In genomic region chr21:36535618-36536241, GRCh38 we compare ENCODE assay signal across 11 cellular contexts. TPM values are rescaled to one million over a fixed set of nuclear protein-coding genes. Genes with fewer than 3 reads are reported as not detected.
DNase-seq lines count a peak whose midpoint lies in the region; ATAC-seq and TF ChIP-seq lines count a peak whose summit lies in the region.
"Had no signal": no experiment of that assay in that cellular context is flagged by ENCODE, and none has a peak within 500 bp of the region (broad histone marks: within the 10 kb centered on the region; RNA-seq: fewer than 3 reads in every experiment).

No MANE protein-coding gene starts in this region.

- H3K36me3 Mint-ChIP-seq in activated B cell treated with CpG ODN at 0.5 μM for 24 hours (ENCODE audit: low read depth) (no peaks in the 10 kb centered on the region), chondrocyte (ENCODE audit: low read depth) (no peaks in the 10 kb centered on the region)
- H3K36me3 Mint-ChIP-seq in activated T-helper 2 cell treated with anti-CD3 and anti-CD28 coated beads, Interferon-gamma antibody, Interleukin-2, Interleukin-4, amounts not matched to agents 10 μg/mL and 5 μg/mL and 100 μg/mL, durations not matched to agents 14 hours and 24 hours and 36 hours (ENCODE audit: low read depth), result no peaks in the 10 kb centered on the region
- no peaks in the 10 kb centered on the region for H3K36me3 Mint-ChIP-seq in activated CD8-positive, alpha-beta T cell treated with anti-CD3 and anti-CD28 coated beads, Interleukin-2, amount 10 ng/mL, durations not matched to agents 7 days and 5 days (ENCODE audit: low read depth)

- H3K27ac Mint-ChIP-seq in activated B cell treated with CpG ODN at 0.5 μM for 24 hours, result no peak overlapping the region
- no peak overlapping the region for H3K27ac Mint-ChIP-seq in activated T-helper 2 cell treated with anti-CD3 and anti-CD28 coated beads, Interferon-gamma antibody, Interleukin-2, Interleukin-4, amounts not matched to agents 10 μg/mL and 5 μg/mL and 100 μg/mL, durations not matched to agents 14 hours and 24 hours and 36 hours
- H3K27ac Mint-ChIP-seq in activated CD8-positive, alpha-beta T cell treated with anti-CD3 and anti-CD28 coated beads, Interleukin-2, amount 10 ng/mL, durations not matched to agents 7 days and 5 days, result no peak overlapping the region
- no peak overlapping the region for H3K27ac Mint-ChIP-seq in chondrocyte (ENCODE audit: unreplicated experiment)

- H3K4me3 Mint-ChIP-seq in activated B cell treated with CpG ODN at 0.5 μM for 24 hours (no peak overlapping the region), chondrocyte (ENCODE audit: unreplicated experiment) (no peak overlapping the region)
- no peak overlapping the region for H3K4me3 Mint-ChIP-seq in activated T-helper 2 cell treated with anti-CD3 and anti-CD28 coated beads, Interferon-gamma antibody, Interleukin-2, Interleukin-4, amounts not matched to agents 10 μg/mL and 5 μg/mL and 100 μg/mL, durations not matched to agents 14 hours and 24 hours and 36 hours (ENCODE audit: low read depth)
- no peak overlapping the region for H3K4me3 Mint-ChIP-seq in activated CD8-positive, alpha-beta T cell treated with anti-CD3 and anti-CD28 coated beads, Interleukin-2, amount 10 ng/mL, durations not matched to agents 7 days and 5 days

- H3K4me1 Mint-ChIP-seq in activated B cell treated with CpG ODN at 0.5 μM for 24 hours, result peaks cover 2% of the 10 kb centered on the region
- H3K4me1 Mint-ChIP-seq in activated T-helper 2 cell treated with anti-CD3 and anti-CD28 coated beads, Interferon-gamma antibody, Interleukin-2, Interleukin-4, amounts not matched to agents 10 μg/mL and 5 μg/mL and 100 μg/mL, durations not matched to agents 14 hours and 24 hours and 36 hours (ENCODE audit: low read depth), result peaks cover 2% of the 10 kb centered on the region
- no peaks in the 10 kb centered on the region for H3K4me1 Mint-ChIP-seq in activated CD8-positive, alpha-beta T cell treated with anti-CD3 and anti-CD28 coated beads, Interleukin-2, amount 10 ng/mL, durations not matched to agents 7 days and 5 days (ENCODE audit: low read depth)
- H3K4me1 Mint-ChIP-seq in chondrocyte (ENCODE audit: low read depth), result no peaks in the 10 kb centered on the region

- TF ChIP-seq CTCF in activated B cell treated with CpG ODN at 0.5 μM for 24 hours (IDR thresholded peaks at IDR 0.05) (no peak), chondrocyte (IDR thresholded peaks at IDR 0.05) (no peak)

- CTCF ChIA-PET in activated B cell treated with CpG ODN at 0.5 μM for 24 hours (lab: Charles Lee), result no interaction called here
- CTCF ChIA-PET in activated CD8-positive, alpha-beta T cell treated with anti-CD3 and anti-CD28 coated beads, Interleukin-2, amount 10 ng/mL, durations not matched to agents 7 days and 5 days (lab: Charles Lee), result no interaction called here

- intact Hi-C loops in activated B cell treated with CpG ODN at 0.5 μM for 24 hours (cut with micrococcal nuclease), result no loop called here
- intact Hi-C loops in activated T-helper 2 cell treated with anti-CD3 and anti-CD28 coated beads, Interferon-gamma antibody, Interleukin-2, Interleukin-4, amounts not matched to agents 10 μg/mL and 5 μg/mL and 100 μg/mL, durations not matched to agents 14 hours and 24 hours and 36 hours (cut with micrococcal nuclease), result no loop called here

- POLR2A ChIA-PET in activated B cell treated with CpG ODN at 0.5 μM for 24 hours (lab: Charles Lee), result no interaction called here
- POLR2A ChIA-PET in activated CD8-positive, alpha-beta T cell treated with anti-CD3 and anti-CD28 coated beads, Interleukin-2, amount 10 ng/mL, durations not matched to agents 7 days and 5 days (lab: Charles Lee), result no interaction called here

- DNase-seq in activated B cell treated with CpG ODN at 0.5 μM for 24 hours, result no peak
- no peak for DNase-seq in activated T-helper 2 cell treated with anti-CD3 and anti-CD28 coated beads, Interferon-gamma antibody, Interleukin-2, Interleukin-4, amounts not matched to agents 10 μg/mL and 5 μg/mL and 100 μg/mL, durations not matched to agents 14 hours and 24 hours and 36 hours (ENCODE audit: low spot score)
- DNase-seq in activated CD8-positive, alpha-beta T cell treated with anti-CD3 and anti-CD28 coated beads, Interleukin-2, amount 10 ng/mL, durations not matched to agents 7 days and 5 days, result no peak
- DNase-seq in stimulated activated CD4-positive, alpha-beta T cell treated with anti-CD3 and anti-CD28 coated beads, Interleukin-4, amount 100 ng/mL, for 24 hours, result no peak
- no peak for DNase-seq in chondrocyte (ENCODE audit: low spot score)
- DNase-seq: nucleus accumbens had no signal

- H3K9me3 Mint-ChIP-seq in activated B cell treated with CpG ODN at 0.5 μM for 24 hours (no peaks in the 10 kb centered on the region), chondrocyte (ENCODE audit: low read depth) (no peaks in the 10 kb centered on the region)
- H3K9me3 Mint-ChIP-seq in activated T-helper 2 cell treated with anti-CD3 and anti-CD28 coated beads, Interferon-gamma antibody, Interleukin-2, Interleukin-4, amounts not matched to agents 10 μg/mL and 5 μg/mL and 100 μg/mL, durations not matched to agents 14 hours and 24 hours and 36 hours, result no peaks in the 10 kb centered on the region
- no peaks in the 10 kb centered on the region for H3K9me3 Mint-ChIP-seq in activated CD8-positive, alpha-beta T cell treated with anti-CD3 and anti-CD28 coated beads, Interleukin-2, amount 10 ng/mL, durations not matched to agents 7 days and 5 days (ENCODE audit: insufficient read depth)

- ATAC-seq in GM18868 (IDR thresholded peaks at IDR 0.05; ENCODE audit: unreplicated experiment) (peak; percentile 80), GM21423 (IDR thresholded peaks at IDR 0.05; ENCODE audit: unreplicated experiment) (peak; percentile 77), HG03108 (IDR thresholded peaks at IDR 0.05; ENCODE audit: unreplicated experiment) (peak; percentile 79), activated B cell treated with CpG ODN at 0.5 μM for 24 hours (ENCODE audit: low read depth) (peak; percentile 42)
- no peak for ATAC-seq in activated CD8-positive, alpha-beta T cell treated with anti-CD3 and anti-CD28 coated beads, Interleukin-2, amount 10 ng/mL, durations not matched to agents 7 days and 5 days

- H3K27me3 Mint-ChIP-seq in activated B cell treated with CpG ODN at 0.5 μM for 24 hours, result no peaks in the 10 kb centered on the region
- H3K27me3 Mint-ChIP-seq in activated T-helper 2 cell treated with anti-CD3 and anti-CD28 coated beads, Interferon-gamma antibody, Interleukin-2, Interleukin-4, amounts not matched to agents 10 μg/mL and 5 μg/mL and 100 μg/mL, durations not matched to agents 14 hours and 24 hours and 36 hours (ENCODE audit: low read depth), result no peaks in the 10 kb centered on the region
- no peaks in the 10 kb centered on the region for H3K27me3 Mint-ChIP-seq in activated CD8-positive, alpha-beta T cell treated with anti-CD3 and anti-CD28 coated beads, Interleukin-2, amount 10 ng/mL, durations not matched to agents 7 days and 5 days (ENCODE audit: low read depth)
- H3K27me3 Mint-ChIP-seq in chondrocyte (ENCODE audit: low read depth), result peaks cover 9% of the 10 kb centered on the region

RNA-seq across cellular contexts. Expression of gene CLDN14, which starts 55.8 kb away (rescaled TPM):
- 0.58 and 0.64 TPM in 2 replicates for total RNA-seq in activated B cell treated with CpG ODN at 0.5 μM for 24 hours
- 0.39 TPM in 1 of 2 replicates, not detected in the other for total RNA-seq in activated T-helper 2 cell treated with anti-CD3 and anti-CD28 coated beads, Interferon-gamma antibody, Interleukin-2, Interleukin-4, amounts not matched to agents 10 μg/mL and 5 μg/mL and 100 μg/mL, durations not matched to agents 14 hours and 24 hours and 36 hours
- total RNA-seq in activated CD8-positive, alpha-beta T cell treated with anti-CD3 and anti-CD28 coated beads, Interleukin-2, amount 10 ng/mL, durations not matched to agents 7 days and 5 days, result not detected
- not detected in 3 replicates for total RNA-seq in chondrocyte
- total RNA-seq: M059J, SJSA1 had no signal
